ENCODE assay signal across 8 cellular contexts in the genomic region with DNA sequence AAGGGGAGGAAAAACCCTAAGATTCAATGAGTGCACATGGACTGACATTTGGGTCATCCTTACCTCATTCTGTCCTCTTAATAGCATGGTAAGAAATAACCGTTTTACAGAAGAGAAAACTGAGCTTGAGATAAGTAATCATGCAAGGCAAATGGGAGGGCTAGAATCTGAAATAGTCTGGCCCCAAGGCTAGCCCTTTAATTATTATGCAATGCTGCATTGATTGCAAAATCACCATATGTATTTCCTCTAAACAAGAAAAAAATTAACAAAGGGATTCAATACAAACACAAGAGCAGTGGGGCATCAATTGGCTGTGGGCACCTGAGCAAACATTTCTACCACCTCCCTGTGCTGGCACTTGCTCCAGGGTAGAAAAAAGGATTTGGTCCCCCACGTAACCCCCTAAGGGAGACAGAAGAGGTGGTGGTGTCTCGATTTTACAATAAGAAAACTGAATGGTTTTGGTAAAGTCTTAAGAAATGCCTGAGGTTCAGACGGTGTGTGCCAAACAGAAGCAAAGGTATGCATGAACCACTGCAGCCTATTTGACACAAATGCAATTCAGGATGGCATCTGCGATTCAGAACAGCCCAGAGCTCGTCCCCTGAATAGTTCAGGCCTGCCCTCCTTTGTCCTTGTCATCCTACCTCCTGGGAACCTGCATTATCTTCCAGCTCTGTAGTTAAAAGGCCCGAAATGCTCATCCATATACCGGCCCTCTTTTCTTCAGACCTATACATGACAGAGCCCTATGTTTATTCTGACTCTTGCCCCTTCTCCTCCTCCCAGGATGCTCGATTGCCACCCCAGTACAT. TPM values are rescaled to one million over a fixed set of nuclear protein-coding genes. Genes with fewer than 3 reads are reported as not detected.
DNase-seq lines count a peak whose midpoint lies in the region; ATAC-seq and TF ChIP-seq lines count a peak whose summit lies in the region.
"Had no signal": no experiment of that assay in that cellular context is flagged by ENCODE, and none has a peak within 500 bp of the region (broad histone marks: within the 10 kb centered on the region; RNA-seq: fewer than 3 reads in every experiment).

No MANE protein-coding gene starts in this region.

- H2BK120ac ChIP-seq in mesenchymal stem cell (ENCODE audit: low read depth, low read length) = no peak overlapping the region

- peaks cover 18% of the 10 kb centered on the region for H3K36me3 Mint-ChIP-seq in activated naive CD8-positive, alpha-beta T cell treated with anti-CD3 and anti-CD28 coated beads, Interleukin-2, amount 50 U/mL, for 24 hours (ENCODE audit: low read depth)

- no peaks in the 10 kb centered on the region for H3K27me3 Mint-ChIP-seq in activated naive CD8-positive, alpha-beta T cell treated with anti-CD3 and anti-CD28 coated beads, Interleukin-2, amount 50 U/mL, for 24 hours

- H3K9ac ChIP-seq in mesenchymal stem cell (ENCODE audit: low read length) = no peak overlapping the region

- no peak overlapping the region for H2BK12ac ChIP-seq in mesenchymal stem cell (ENCODE audit: low read length in 2 of 2)

- H3K9me3 Mint-ChIP-seq in activated naive CD8-positive, alpha-beta T cell treated with anti-CD3 and anti-CD28 coated beads, Interleukin-2, amount 50 U/mL, for 24 hours = no peaks in the 10 kb centered on the region

- no peak overlapping the region for H3K23ac ChIP-seq in mesenchymal stem cell (ENCODE audit: low read length in 2 of 2)

- H3K27me3 ChIP-seq in mesenchymal stem cell (ENCODE audit: control insufficient read depth in 1 of 2, insufficient read depth in 1 of 2, low read length in 2 of 2) (no peaks in the 10 kb centered on the region), ovary (no peaks in the 10 kb centered on the region)
- H3K27me3 ChIP-seq: pancreas had no signal

- H3K4ac ChIP-seq in mesenchymal stem cell (ENCODE audit: low read depth in 1 of 2, low read length in 2 of 2) = peak overlapping the region in 1 of 2 experiments; percentile 26

- no peak overlapping the region for H3K4me2 ChIP-seq in mesenchymal stem cell (ENCODE audit: low read length, poor library complexity, severe bottlenecking)

- no peak overlapping the region for H3K4me3 Mint-ChIP-seq in activated naive CD8-positive, alpha-beta T cell treated with anti-CD3 and anti-CD28 coated beads, Interleukin-2, amount 50 U/mL, for 24 hours

- ATAC-seq in GM18907 (IDR thresholded peaks at IDR 0.05; ENCODE audit: unreplicated experiment) (peak; percentile 48), HG03457 (IDR thresholded peaks at IDR 0.05; ENCODE audit: unreplicated experiment) (peak; percentile 41), HG02885 (IDR thresholded peaks at IDR 0.05; ENCODE audit: poor library complexity, unreplicated experiment) (no peak), HG02884 (IDR thresholded peaks at IDR 0.05; ENCODE audit: unreplicated experiment) (no peak)
- no peak for ATAC-seq in activated naive CD8-positive, alpha-beta T cell treated with anti-CD3 and anti-CD28 coated beads, Interleukin-2, amount 50 U/mL, for 24 hours

- no peak for TF ChIP-seq POLR2A in ovary (IDR thresholded peaks at IDR 0.05)

- TF ChIP-seq EP300 in ovary (IDR thresholded peaks at IDR 0.05) = no peak

- H3K9me3 ChIP-seq in mesenchymal stem cell (ENCODE audit: control insufficient read depth, low read length) (no peaks in the 10 kb centered on the region), ovary (no peaks in the 10 kb centered on the region)
- H3K9me3 ChIP-seq: pancreas had no signal

- H3K4me1 ChIP-seq in mesenchymal stem cell (ENCODE audit: control insufficient read depth, insufficient read depth, low read depth, low read length) (peaks cover 3% of the 10 kb centered on the region), ovary (ENCODE audit: insufficient read depth) (peaks cover 6% of the 10 kb centered on the region)

- no peak overlapping the region for H3K27ac ChIP-seq in mesenchymal stem cell (ENCODE audit: low read length, poor library complexity, severe bottlenecking)
- H3K27ac ChIP-seq in ovary = no peak overlapping the region
- H3K27ac ChIP-seq: pancreas had no signal

- H2BK15ac ChIP-seq in mesenchymal stem cell (ENCODE audit: low read depth, poor library complexity, severe bottlenecking) = no peak overlapping the region

- H2BK5ac ChIP-seq in mesenchymal stem cell (ENCODE audit: low read depth, low read length, poor library complexity, severe bottlenecking) = no peak overlapping the region

- TF ChIP-seq CTCF in ovary (IDR thresholded peaks at IDR 0.05) = no peak

- no peak overlapping the region for H4K91ac ChIP-seq in mesenchymal stem cell (ENCODE audit: low read length)

- intact Hi-C loops in ovary (cut with DNase I) = no loop called here

- H3K14ac ChIP-seq in mesenchymal stem cell (ENCODE audit: low read length in 2 of 2) = no peak overlapping the region

- peaks cover 15% of the 10 kb centered on the region for H3K79me1 ChIP-seq in mesenchymal stem cell (replicated peaks; ENCODE audit: low read length, poor library complexity, severe bottlenecking)

- no peak overlapping the region for H4K8ac ChIP-seq in mesenchymal stem cell (ENCODE audit: low read length)

- peaks cover 98% of the 10 kb centered on the region for H3K4me1 Mint-ChIP-seq in activated naive CD8-positive, alpha-beta T cell treated with anti-CD3 and anti-CD28 coated beads, Interleukin-2, amount 50 U/mL, for 24 hours

- H3K27ac Mint-ChIP-seq in activated naive CD8-positive, alpha-beta T cell treated with anti-CD3 and anti-CD28 coated beads, Interleukin-2, amount 50 U/mL, for 24 hours = peak overlapping the region; percentile 80

- DNase-seq in activated naive CD8-positive, alpha-beta T cell treated with anti-CD3 and anti-CD28 coated beads, Interleukin-2, amount 50 U/mL, for 24 hours = no peak
- peak; percentile 28 for DNase-seq in mesenchymal stem cell
- no peak for DNase-seq in ovary
- DNase-seq: pancreas had no signal

- no peak overlapping the region for H3K4me3 ChIP-seq in mesenchymal stem cell (ENCODE audit: insufficient read depth in 1 of 2, low read depth in 1 of 2, low read length in 2 of 2)
- H3K4me3 ChIP-seq in ovary = no peak overlapping the region
- H3K4me3 ChIP-seq: pancreas had no signal

- WGBS in mesenchymal stem cell = 75% methylated on average over 7 of the region's 9 CpGs
- 76 to 81% (median 79%) methylated on average over 9 of the region's 9 CpGs for WGBS in ovary, 3 donors

- no peak overlapping the region for H2AFZ ChIP-seq in mesenchymal stem cell (ENCODE audit: low read depth, low read length)

- H2AK5ac ChIP-seq in mesenchymal stem cell (ENCODE audit: low read length, severe bottlenecking) = no peak overlapping the region

- H3K18ac ChIP-seq in mesenchymal stem cell (ENCODE audit: low read depth in 1 of 2, low read length in 2 of 2) = peak overlapping the region in 1 of 2 experiments; percentile 56

- H3K36me3 ChIP-seq in mesenchymal stem cell (ENCODE audit: control insufficient read depth in 1 of 2, insufficient read depth in 2 of 2, low read depth in 1 of 2, low read length in 2 of 2) (no peaks in the 10 kb centered on the region), ovary (no peaks in the 10 kb centered on the region)
- H3K36me3 ChIP-seq: pancreas had no signal

RNA-seq across cellular contexts. Expression of a gene that starts 23.6 kb away (rescaled TPM):
- 53.7 TPM for polyA plus RNA-seq in mesenchymal stem cell (2013, experiment 1 of 2)
- polyA plus RNA-seq in mesenchymal stem cell (2013, experiment 2 of 2) = 51.9 TPM
- 10 to 100 TPM in 5 of 7 donors, 1 to 10 TPM in 2; 4.3 to 27.0 (median 18.4) TPM for total RNA-seq in ovary
- polyA plus RNA-seq in ovary = 10 to 100 TPM in 1 of 2 donors, 1 to 10 TPM in 1; 9.8 to 85.6 TPM

Comparison
In these comparisons a context has a peak if more than half of its experiments do, and no peak if none do; other contexts are left out.
1. ATAC-seq: peak in GM18907 (single experiment) and HG03457 (single experiment); none in activated naive CD8-positive, alpha-beta T cell treated with anti-CD3 and anti-CD28 coated beads, Interleukin-2, amount 50 U/mL, for 24 hours (single experiment), HG02885 (single experiment) and HG02884 (single experiment).